In the genomic region with DNA sequence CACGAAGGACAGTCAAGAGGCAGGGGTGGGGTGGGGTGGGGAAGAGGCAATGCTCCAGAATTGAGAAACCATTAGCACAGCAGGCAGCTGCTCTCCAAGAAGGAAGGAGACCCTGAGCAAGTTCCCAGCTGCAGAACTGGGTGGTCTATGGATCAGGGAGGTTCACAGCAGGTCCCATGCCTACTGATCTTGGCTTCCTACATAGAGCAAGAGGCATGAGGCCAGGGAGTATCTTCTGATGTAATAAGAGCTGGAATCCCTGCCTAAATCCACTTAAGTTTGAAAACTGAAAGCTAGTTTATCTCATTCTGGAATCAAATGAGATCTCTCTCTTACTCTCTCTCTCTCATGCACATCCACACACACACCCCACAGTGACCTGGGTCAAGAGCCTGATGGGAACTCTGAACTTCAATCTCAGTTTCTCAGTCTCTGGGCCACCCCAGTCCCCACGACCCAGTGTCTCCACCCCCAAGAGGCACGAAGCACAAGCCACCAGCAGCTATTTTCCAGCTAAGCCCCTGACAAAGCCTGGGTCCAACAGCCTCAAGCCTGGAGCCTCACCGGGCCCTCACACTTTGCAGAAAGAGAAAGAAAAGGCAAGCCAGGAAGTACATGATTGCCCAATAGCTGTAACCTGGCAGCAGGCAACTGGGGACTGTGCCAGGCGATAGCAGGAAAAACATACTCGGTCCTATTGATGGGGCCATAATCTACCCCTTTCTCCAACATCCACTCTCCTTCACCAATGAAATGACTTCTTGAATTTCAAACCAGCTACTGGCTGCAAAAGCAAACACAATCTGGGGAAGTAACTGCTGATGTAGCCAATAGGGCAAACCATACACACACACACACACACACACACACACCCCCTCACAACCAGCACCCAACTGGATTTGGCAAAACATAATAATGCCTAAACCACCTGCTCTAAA, we compare ENCODE assay signal across 8 cellular contexts. TPM values are rescaled to one million over a fixed set of nuclear protein-coding genes. Genes with fewer than 3 reads are reported as not detected.
DNase-seq lines count a peak whose midpoint lies in the region; ATAC-seq, FAIRE-seq and TF ChIP-seq lines count a peak whose summit lies in the region.

No MANE protein-coding gene starts in this region.

- H3K4me1 Mint-ChIP-seq in CD8-positive, alpha-beta memory T cell = peaks cover 63 to 81% (median 79%) of the 10 kb centered on the region in 3 donors

- peaks cover 63% of the 10 kb centered on the region for H3K4me1 ChIP-seq in CD8-positive, alpha-beta memory T cell (ENCODE audit: insufficient read depth, low read length)
- H3K4me1 ChIP-seq in H1 (replicated peaks in 1 of 4; ENCODE audit: control insufficient read depth in 3 of 4, insufficient read depth in 4 of 4, low read length in 3 of 4) = peaks cover 26 to 42% (median 33%) of the 10 kb centered on the region in 4 experiments
- peaks cover 64% of the 10 kb centered on the region for H3K4me1 ChIP-seq in mucosa of stomach (ENCODE audit: control insufficient read depth, insufficient read depth, low read length)

- H3K56ac ChIP-seq in H1 (replicated peaks; ENCODE audit: insufficient read length, low read depth, low read length) = peak overlapping the region; percentile 18

- no peak overlapping the region for H2AFZ ChIP-seq in H1 (ENCODE audit: low read length)

- H3K36me3 Mint-ChIP-seq in CD8-positive, alpha-beta memory T cell = peaks cover 0 to 27% (median 2%) of the 10 kb centered on the region in 3 donors

- peak overlapping the region; percentile 74; the same call in 1 of the 2 replicates for H3K18ac ChIP-seq in H1 (ENCODE audit: extremely low read depth, low read length)

- H3K9me3 ChIP-seq in CD8-positive, alpha-beta memory T cell (ENCODE audit: low read length) = no peaks in the 10 kb centered on the region
- no peaks in the 10 kb centered on the region for H3K9me3 ChIP-seq in H1 (ENCODE audit: insufficient read depth in 2 of 2, low read depth in 1 of 2, low read length in 1 of 2)
- no peaks in the 10 kb centered on the region for H3K9me3 ChIP-seq in mucosa of stomach (ENCODE audit: control insufficient read depth, low read length)

- H3K36me3 ChIP-seq in CD8-positive, alpha-beta memory T cell (ENCODE audit: insufficient read depth, low read length) = no peaks in the 10 kb centered on the region
- H3K36me3 ChIP-seq in H1 (ENCODE audit: control insufficient read depth in 2 of 4, insufficient read depth in 4 of 4, low read length in 3 of 4) = peaks cover 0 to 4% (median 0%) of the 10 kb centered on the region in 4 experiments; a peak in 2 of 8 replicates
- H3K36me3 ChIP-seq in mucosa of stomach (ENCODE audit: control insufficient read depth, insufficient read depth, low read length) = no peaks in the 10 kb centered on the region

- CTCF ChIA-PET in CD8-positive, alpha-beta memory T cell (lab: Charles Lee) = interaction anchor here (1.3 to 40.7 kb wide), 5 partner anchors 8 to 47 kb away, joined by 3 to 1351 read pairs (median 6); no protein-coding TSS in a partner anchor
- CTCF ChIA-PET in H1 (lab: Charles Lee; ENCODE audit: partially characterized antibody) = interaction anchor here (0.9 to 67.1 kb wide), 7 partner anchors 12 to 137 kb away, joined by 3 to 2424 read pairs (median 9); a partner anchor contains a TSS

- no peaks in the 10 kb centered on the region for H3K27me3 ChIP-seq in CD8-positive, alpha-beta memory T cell (ENCODE audit: insufficient read depth, low read length, poor library complexity, severe bottlenecking)
- no peaks in the 10 kb centered on the region for H3K27me3 ChIP-seq in H1 (replicated peaks in 1 of 4; ENCODE audit: control insufficient read depth in 3 of 4, extremely low read depth in 1 of 4, insufficient read depth in 3 of 4, low read length in 3 of 4)
- no peaks in the 10 kb centered on the region for H3K27me3 ChIP-seq in mucosa of stomach (ENCODE audit: control insufficient read depth, insufficient read depth, low read length)

- peak overlapping the region; percentile 97 for H2BK15ac ChIP-seq in H1 (ENCODE audit: low read length)

- DNase-seq in CD8-positive, alpha-beta memory T cell = peak in 3 of 5 donors; percentile 35 to 59 (median 53)
- DNase-seq in LoVo (ENCODE audit: low spot score) = peak; percentile 71
- peak; percentile 58 for DNase-seq in SW480 (ENCODE audit: low spot score)
- DNase-seq in H1 (ENCODE audit: low read depth in 1 of 2, low spot score in 2 of 2) = no peak
- no peak for DNase-seq in NCI-H524 treated with DMSO at 0.1 percent for 48 hours (lab: John Stamatoyannopoulos, UW)

- H2BK12ac ChIP-seq in H1 (ENCODE audit: low read depth, low read length) = no peak overlapping the region

- no peak overlapping the region for H3K14ac ChIP-seq in H1 (ENCODE audit: insufficient read length)

- H2BK5ac ChIP-seq in H1 (ENCODE audit: low read depth, low read length) = 0 out of 2 replicates have a peak overlapping the region, but pooled peaks have one; percentile 38

- H3K27ac Mint-ChIP-seq in CD8-positive, alpha-beta memory T cell = peak overlapping the region; percentile 84 to 99 (median 89)

- no peaks in the 10 kb centered on the region for H3K27me3 Mint-ChIP-seq in CD8-positive, alpha-beta memory T cell

- POLR2A ChIA-PET in CD8-positive, alpha-beta memory T cell (lab: Charles Lee) = interaction anchor here (0.7 to 7.1 kb wide), 5 partner anchors 12 to 45 kb away, joined by 3 to 86 read pairs (median 5); no protein-coding TSS in a partner anchor
- POLR2A ChIA-PET in H1 (lab: Charles Lee; ENCODE audit: partially characterized antibody) = interaction anchor here (0.7 to 11.0 kb wide), 7 partner anchors 13 to 425 kb away, joined by 3 to 134 read pairs (median 7); no protein-coding TSS in a partner anchor

- 0 out of 2 replicates have a peak overlapping the region, but pooled peaks have one; percentile 45 for H4K8ac ChIP-seq in H1 (ENCODE audit: extremely low read depth, insufficient read depth, low read length)

- H2BK20ac ChIP-seq in H1 (ENCODE audit: low read length) = peak overlapping the region; percentile 38; the same call in 1 of the 2 replicates

- H3K4me2 ChIP-seq in H1 (ENCODE audit: insufficient read depth in 1 of 2, low read depth in 2 of 2, low read length in 2 of 2) = peak overlapping the region; percentile 40 to 65

- peaks cover 28 to 63% of the 10 kb centered on the region in 2 experiments for H3K79me2 ChIP-seq in H1 (ENCODE audit: control insufficient read depth in 1 of 2, insufficient read depth in 2 of 2, low read length in 2 of 2)

- H3K4ac ChIP-seq in H1 (replicated peaks; ENCODE audit: insufficient read length, low read depth, low read length) = no peak overlapping the region

- no peak for TF ChIP-seq CTCF in H1 (IDR thresholded peaks at IDR 0.05; ENCODE audit: control extremely low read depth in 1 of 3, insufficient read depth in 1 of 3, low read depth in 1 of 3, low read length in 3 of 3)

- peaks cover 11 to 32% of the 10 kb centered on the region in 2 experiments for H4K20me1 ChIP-seq in H1 (replicated peaks in 1 of 2; ENCODE audit: control insufficient read depth in 1 of 2, insufficient read depth in 2 of 2, low read length in 2 of 2)

- H3K4me3 Mint-ChIP-seq in CD8-positive, alpha-beta memory T cell = peak overlapping the region; percentile 93 to 100 (median 96)

- peaks cover 8% of the 10 kb centered on the region for H3K23me2 ChIP-seq in H1 (ENCODE audit: low read depth, low read length)

- TF ChIP-seq EP300 in H1 (IDR thresholded peaks at IDR 0.05; ENCODE audit: borderline replicate concordance in 1 of 2, low read depth in 2 of 2, low read length in 2 of 2) = no peak

- no peak overlapping the region for H4K91ac ChIP-seq in H1 (replicated peaks; ENCODE audit: insufficient read length, low read length)

- 82% methylated on average over 6 of the region's 6 CpGs; no CpG with 5 or more reads in 1 of the 2 experiments for WGBS in H1 (ENCODE audit: extremely low coverage in 1 of 2, insufficient coverage in 1 of 2, insufficient read length in 1 of 2, insufficient replicate concordance in 2 of 2, low coverage in 1 of 2, low lambda C conversion rate in 2 of 2, missing lambda C conversion rate in 1 of 2), 2 experiments

- TF ChIP-seq POLR2A in H1 (IDR thresholded peaks at IDR 0.05; ENCODE audit: control extremely low read depth in 1 of 2, low read depth in 2 of 2, low read length in 2 of 2) = peak in 1 of 2 experiments; percentile 57; a peak in 1 of 3 replicates

- no peak for FAIRE-seq in H1 (lab: Jason Lieb, UNC)

- no peaks in the 10 kb centered on the region for H3K9me3 Mint-ChIP-seq in CD8-positive, alpha-beta memory T cell

- H3K79me1 ChIP-seq in H1 (ENCODE audit: low read depth, low read length) = peaks cover 40% of the 10 kb centered on the region

- peak overlapping the region; percentile 96 for H3K4me3 ChIP-seq in CD8-positive, alpha-beta memory T cell (ENCODE audit: low read length)
- H3K4me3 ChIP-seq in H1 (ENCODE audit: extremely low read depth in 1 of 4, insufficient read depth in 2 of 4, low read depth in 3 of 4, low read length in 4 of 4) (peak overlapping the region; percentile 12 to 93 (median 24); a peak in 5 of 8 replicates), mucosa of stomach (ENCODE audit: low read length) (no peak overlapping the region)

- no peak overlapping the region for H3K23ac ChIP-seq in H1 (ENCODE audit: insufficient read length)

- no peak overlapping the region for H2BK120ac ChIP-seq in H1 (replicated peaks; ENCODE audit: low read depth, low read length)

- TF ChIP-seq RAD21 in H1 (IDR thresholded peaks at IDR 0.05 in 1 of 2, conservative IDR thresholded peaks at IDR 0.05 in 1 of 2; ENCODE audit: low read depth in 2 of 2, low read length in 2 of 2) = no peak

- no peak overlapping the region; a peak in 1 of 7 replicates for H3K9ac ChIP-seq in H1 (replicated peaks in 1 of 4; ENCODE audit: extremely low read depth in 1 of 4, low read depth in 3 of 4, low read length in 3 of 4)
- peak overlapping the region; percentile 13 for H3K9ac ChIP-seq in mucosa of stomach (ENCODE audit: low read length)

- ATAC-seq in HG02798 (IDR thresholded peaks at IDR 0.05; ENCODE audit: poor library complexity, unreplicated experiment) (no peak), GM21515 (IDR thresholded peaks at IDR 0.05; ENCODE audit: unreplicated experiment) (no peak)

- H3K27ac ChIP-seq in CD8-positive, alpha-beta memory T cell (ENCODE audit: low read depth, low read length) = no peak overlapping the region
- H3K27ac ChIP-seq in H1 (ENCODE audit: low read depth, low read length) = no peak overlapping the region

- H4K5ac ChIP-seq in H1 (ENCODE audit: insufficient read length, low read depth, low read length) = no peak overlapping the region

- H2AK5ac ChIP-seq in H1 (ENCODE audit: low read depth, low read length) = no peak overlapping the region

RNA-seq across cellular contexts. Expression of a gene that starts 2.2 kb away (rescaled TPM):
- total RNA-seq in CD8-positive, alpha-beta memory T cell = 1 to 10 TPM; 4.5 to 4.7 TPM
- polyA plus RNA-seq in CD8-positive, alpha-beta memory T cell = 32.1 TPM
- total RNA-seq in H1 (2021; fragmentation: NEBNext Ultra II Directional; extraction: Animal tissue kit (Norgen Biotek cat#: 25700)) = 12.7 and 12.9 TPM in 2 replicates
- polyA plus RNA-seq in H1 (2011; rRNA removed) = 9.4 and 14.5 TPM in 2 replicates
- 8.0 TPM for polyA plus RNA-seq in H1 (2011; cell fraction: cytosol; rRNA removed)
- 13.3 TPM for polyA plus RNA-seq in H1 (2011; cell fraction: nucleus; rRNA removed)
- polyA plus RNA-seq in H1 (2012, experiment 1 of 2) = 13.2 to 13.7 TPM (median 13.5 TPM) in 4 replicates
- 12.2 TPM for polyA plus RNA-seq in H1 (2012, experiment 2 of 2)
- 5.4 TPM for polyA plus RNA-seq in H1 (2013, experiment 1 of 2)
- polyA plus RNA-seq in H1 (2013, experiment 2 of 2) = 5.1 TPM
- polyA minus RNA-seq in H1 (2011; rRNA and poly(A)+ RNA removed) = 12.4 and 13.8 TPM in 2 replicates
- 15.0 TPM for polyA minus RNA-seq in H1 (2011; cell fraction: cytosol; rRNA and poly(A)+ RNA removed)
- 13.2 TPM for polyA minus RNA-seq in H1 (2011; cell fraction: nucleus; rRNA and poly(A)+ RNA removed)

RNA-seq across cellular contexts. Expression of a gene that starts 37.4 kb away (rescaled TPM):
- total RNA-seq in CD8-positive, alpha-beta memory T cell = not detected
- polyA plus RNA-seq in CD8-positive, alpha-beta memory T cell = not detected
- total RNA-seq in H1 (2021; fragmentation: NEBNext Ultra II Directional; extraction: Animal tissue kit (Norgen Biotek cat#: 25700)) = 2.5 and 3.4 TPM in 2 replicates
- polyA plus RNA-seq in H1 (2011; rRNA removed) = 1.9 and 2.5 TPM in 2 replicates
- 2.4 TPM for polyA plus RNA-seq in H1 (2011; cell fraction: cytosol; rRNA removed)
- 2.4 TPM for polyA plus RNA-seq in H1 (2011; cell fraction: nucleus; rRNA removed)
- 0.83 to 2.1 TPM (median 1.5 TPM) in 4 replicates for polyA plus RNA-seq in H1 (2012, experiment 1 of 2)
- polyA plus RNA-seq in H1 (2012, experiment 2 of 2) = 1.4 TPM
- 3.5 TPM for polyA plus RNA-seq in H1 (2013, experiment 1 of 2)
- polyA plus RNA-seq in H1 (2013, experiment 2 of 2) = 3.8 TPM
- 2.5 and 4.2 TPM in 2 replicates for polyA minus RNA-seq in H1 (2011; rRNA and poly(A)+ RNA removed)
- 1.4 TPM for polyA minus RNA-seq in H1 (2011; cell fraction: cytosol; rRNA and poly(A)+ RNA removed)
- polyA minus RNA-seq in H1 (2011; cell fraction: nucleus; rRNA and poly(A)+ RNA removed) = 1.00 TPM

Comparison
In these comparisons a context has a peak if more than half of its experiments do, and no peak if none do; other contexts are left out.
1. DNase-seq: peak in CD8-positive, alpha-beta memory T cell (3 of 5), LoVo (single experiment) and SW480 (single experiment); none in H1 (0 of 2) and NCI-H524 treated with DMSO at 0.1 percent for 48 hours (single experiment).